Comparison of ENCODE assay signal across 1 cellular context in the genomic region with DNA sequence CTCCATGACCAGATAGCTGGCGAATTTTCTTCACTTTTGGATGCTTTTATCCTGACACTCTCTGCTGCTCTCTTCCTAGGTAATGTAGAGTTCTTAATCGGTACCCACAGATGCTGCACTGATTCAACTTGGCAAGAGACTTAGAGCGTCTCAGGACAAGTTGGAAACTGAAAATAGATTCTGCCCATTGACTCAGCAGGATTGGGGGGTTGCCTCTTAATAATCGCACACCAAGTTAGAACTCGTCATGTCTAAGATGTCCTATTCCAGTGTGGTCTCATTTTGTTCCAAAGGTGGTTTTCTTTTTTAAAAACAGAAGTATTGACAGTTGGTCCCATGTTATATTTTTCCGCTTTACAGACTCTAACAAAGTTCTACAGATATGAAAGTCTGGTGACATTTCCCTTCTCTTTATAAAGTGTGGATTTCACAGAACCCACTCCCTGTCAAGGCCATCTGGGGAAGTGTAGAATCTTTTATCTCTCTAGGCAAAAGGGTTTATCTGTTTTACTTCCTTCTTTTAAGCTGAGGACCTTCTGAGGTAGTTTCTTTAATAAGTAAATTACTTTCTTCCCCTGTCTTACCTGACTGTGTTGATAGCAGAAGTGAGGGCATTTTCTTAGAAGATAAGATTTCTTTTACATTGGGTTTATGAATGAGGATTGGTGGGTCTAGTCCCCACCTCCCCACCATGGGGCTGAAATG.
TF ChIP-seq lines count a peak whose summit lies in the region.

No MANE protein-coding gene starts in this region.

TF ChIP-seq in K562, 482 proteins besides CTCF, POLR2A, EP300 and RAD21 (continued from another document):
- TF ChIP-seq, protein P1, sequence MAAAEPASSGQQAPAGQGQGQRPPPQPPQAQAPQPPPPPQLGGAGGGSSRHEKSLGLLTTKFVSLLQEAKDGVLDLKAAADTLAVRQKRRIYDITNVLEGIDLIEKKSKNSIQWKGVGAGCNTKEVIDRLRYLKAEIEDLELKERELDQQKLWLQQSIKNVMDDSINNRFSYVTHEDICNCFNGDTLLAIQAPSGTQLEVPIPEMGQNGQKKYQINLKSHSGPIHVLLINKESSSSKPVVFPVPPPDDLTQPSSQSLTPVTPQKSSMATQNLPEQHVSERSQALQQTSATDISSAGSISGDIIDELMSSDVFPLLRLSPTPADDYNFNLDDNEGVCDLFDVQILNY (CRISPR knock-in tag; IDR thresholded peaks at IDR 0.05), result no peak
- TF ChIP-seq MCM3 (IDR thresholded peaks at IDR 0.05) (no peak), YBX1 (IDR thresholded peaks at IDR 0.05) (no peak), NFE2L1 (tag; IDR thresholded peaks at IDR 0.05; ENCODE audit: borderline replicate concordance, low read depth) (no peak), BACH1 (tag; IDR thresholded peaks at IDR 0.05) (no peak), POLR2AphosphoS5 (IDR thresholded peaks at IDR 0.05; ENCODE audit: control insufficient read depth, insufficient read depth, low read depth, low read length) (no peak), SLC30A9 (CRISPR knock-in tag; IDR thresholded peaks at IDR 0.05) (no peak), ELF2 (CRISPR knock-in tag; IDR thresholded peaks at IDR 0.05) (0 out of 2 replicates have a peak, but pooled peaks have one; percentile 31), PTRF (tag; IDR thresholded peaks at IDR 0.05) (no peak), TCFL5 (CRISPR knock-in tag; conservative IDR thresholded peaks at IDR 0.05) (no peak), NFE2 (IDR thresholded peaks at IDR 0.05; ENCODE audit: low read depth) (peak; percentile 36; the same call in 1 of the 2 replicates), ZNF431 (CRISPR knock-in tag; IDR thresholded peaks at IDR 0.05) (no peak), HNRNPH1 (optimal IDR thresholded peaks at IDR 0.05; ENCODE audit: low read depth, low read length) (no peak), NUFIP1 (IDR thresholded peaks at IDR 0.05; ENCODE audit: partially characterized antibody) (no peak), MEIS2 (IDR thresholded peaks at IDR 0.05; ENCODE audit: partially characterized antibody) (no peak), ARID1B (IDR thresholded peaks at IDR 0.05) (peak; percentile 74), ZNF644 (tag; IDR thresholded peaks at IDR 0.05; ENCODE audit: low read depth) (no peak), ZC3H4 (CRISPR knock-in tag; IDR thresholded peaks at IDR 0.05; ENCODE audit: borderline replicate concordance) (no peak), PTTG1 (tag; IDR thresholded peaks at IDR 0.05; ENCODE audit: low read depth) (no peak), NCOA4 (IDR thresholded peaks at IDR 0.05; ENCODE audit: partially characterized antibody) (no peak), ZNF77 (CRISPR knock-in tag; IDR thresholded peaks at IDR 0.05) (no peak), KDM5B (IDR thresholded peaks at IDR 0.05; ENCODE audit: insufficient replicate concordance, low read depth, low read length) (no peak), ZBTB1 (CRISPR knock-in tag; IDR thresholded peaks at IDR 0.05; ENCODE audit: borderline replicate concordance, low read depth) (no peak), MCM7 (IDR thresholded peaks at IDR 0.05) (no peak), ATF1 (CRISPR knock-in tag; IDR thresholded peaks at IDR 0.05) (no peak), ATF1 (tag; IDR thresholded peaks at IDR 0.05) (0 out of 2 replicates have a peak, but pooled peaks have one; percentile 15), HOXB6 (CRISPR knock-in tag; IDR thresholded peaks at IDR 0.05; ENCODE audit: borderline replicate concordance) (no peak), CXXC5 (CRISPR knock-in tag; IDR thresholded peaks at IDR 0.05) (peak; percentile 31; the same call in 1 of the 2 replicates), SIRT6 (IDR thresholded peaks at IDR 0.05; ENCODE audit: low read depth, low read length) (no peak), ETV6 (IDR thresholded peaks at IDR 0.05; ENCODE audit: borderline replicate concordance in 1 of 2, low read depth in 2 of 2, low read length in 1 of 2) (peak in 1 of 2 experiments; percentile 66; a peak in 2 of 4 replicates), ETV6 (CRISPR knock-in tag; IDR thresholded peaks at IDR 0.05; ENCODE audit: borderline replicate concordance) (no peak), TEAD4 (IDR thresholded peaks at IDR 0.05; ENCODE audit: low read length) (peak; percentile 73), TEAD4 (CRISPR knock-in tag; IDR thresholded peaks at IDR 0.05; ENCODE audit: borderline replicate concordance) (no peak), CBX3 (IDR thresholded peaks at IDR 0.05; ENCODE audit: borderline replicate concordance in 1 of 2, low read length in 2 of 2) (no peak), STAT5B (CRISPR knock-in tag; IDR thresholded peaks at IDR 0.05) (no peak), ZNF23 (CRISPR knock-in tag; IDR thresholded peaks at IDR 0.05) (no peak), NCOA6 (IDR thresholded peaks at IDR 0.05) (no peak), ATF7 (IDR thresholded peaks at IDR 0.05) (0 out of 2 replicates have a peak, but pooled peaks have one; percentile 23), CBFA2T2 (conservative IDR thresholded peaks at IDR 0.05) (peak; percentile 45), ZNF766 (CRISPR knock-in tag; conservative IDR thresholded peaks at IDR 0.05) (peak; percentile 34; the same call in 1 of the 2 replicates)
- TF ChIP-seq, protein P2, sequence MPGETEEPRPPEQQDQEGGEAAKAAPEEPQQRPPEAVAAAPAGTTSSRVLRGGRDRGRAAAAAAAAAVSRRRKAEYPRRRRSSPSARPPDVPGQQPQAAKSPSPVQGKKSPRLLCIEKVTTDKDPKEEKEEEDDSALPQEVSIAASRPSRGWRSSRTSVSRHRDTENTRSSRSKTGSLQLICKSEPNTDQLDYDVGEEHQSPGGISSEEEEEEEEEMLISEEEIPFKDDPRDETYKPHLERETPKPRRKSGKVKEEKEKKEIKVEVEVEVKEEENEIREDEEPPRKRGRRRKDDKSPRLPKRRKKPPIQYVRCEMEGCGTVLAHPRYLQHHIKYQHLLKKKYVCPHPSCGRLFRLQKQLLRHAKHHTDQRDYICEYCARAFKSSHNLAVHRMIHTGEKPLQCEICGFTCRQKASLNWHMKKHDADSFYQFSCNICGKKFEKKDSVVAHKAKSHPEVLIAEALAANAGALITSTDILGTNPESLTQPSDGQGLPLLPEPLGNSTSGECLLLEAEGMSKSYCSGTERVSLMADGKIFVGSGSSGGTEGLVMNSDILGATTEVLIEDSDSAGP (CRISPR knock-in tag; IDR thresholded peaks at IDR 0.05), result no peak
- TF ChIP-seq, protein P3, sequence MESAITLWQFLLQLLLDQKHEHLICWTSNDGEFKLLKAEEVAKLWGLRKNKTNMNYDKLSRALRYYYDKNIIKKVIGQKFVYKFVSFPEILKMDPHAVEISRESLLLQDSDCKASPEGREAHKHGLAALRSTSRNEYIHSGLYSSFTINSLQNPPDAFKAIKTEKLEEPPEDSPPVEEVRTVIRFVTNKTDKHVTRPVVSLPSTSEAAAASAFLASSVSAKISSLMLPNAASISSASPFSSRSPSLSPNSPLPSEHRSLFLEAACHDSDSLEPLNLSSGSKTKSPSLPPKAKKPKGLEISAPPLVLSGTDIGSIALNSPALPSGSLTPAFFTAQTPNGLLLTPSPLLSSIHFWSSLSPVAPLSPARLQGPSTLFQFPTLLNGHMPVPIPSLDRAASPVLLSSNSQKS (CRISPR knock-in tag; IDR thresholded peaks at IDR 0.05), result no peak
- TF ChIP-seq, protein P4, sequence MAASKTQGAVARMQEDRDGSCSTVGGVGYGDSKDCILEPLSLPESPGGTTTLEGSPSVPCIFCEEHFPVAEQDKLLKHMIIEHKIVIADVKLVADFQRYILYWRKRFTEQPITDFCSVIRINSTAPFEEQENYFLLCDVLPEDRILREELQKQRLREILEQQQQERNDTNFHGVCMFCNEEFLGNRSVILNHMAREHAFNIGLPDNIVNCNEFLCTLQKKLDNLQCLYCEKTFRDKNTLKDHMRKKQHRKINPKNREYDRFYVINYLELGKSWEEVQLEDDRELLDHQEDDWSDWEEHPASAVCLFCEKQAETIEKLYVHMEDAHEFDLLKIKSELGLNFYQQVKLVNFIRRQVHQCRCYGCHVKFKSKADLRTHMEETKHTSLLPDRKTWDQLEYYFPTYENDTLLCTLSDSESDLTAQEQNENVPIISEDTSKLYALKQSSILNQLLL (CRISPR knock-in tag; IDR thresholded peaks at IDR 0.05; ENCODE audit: borderline replicate concordance), result no peak
- TF ChIP-seq, protein P5, sequence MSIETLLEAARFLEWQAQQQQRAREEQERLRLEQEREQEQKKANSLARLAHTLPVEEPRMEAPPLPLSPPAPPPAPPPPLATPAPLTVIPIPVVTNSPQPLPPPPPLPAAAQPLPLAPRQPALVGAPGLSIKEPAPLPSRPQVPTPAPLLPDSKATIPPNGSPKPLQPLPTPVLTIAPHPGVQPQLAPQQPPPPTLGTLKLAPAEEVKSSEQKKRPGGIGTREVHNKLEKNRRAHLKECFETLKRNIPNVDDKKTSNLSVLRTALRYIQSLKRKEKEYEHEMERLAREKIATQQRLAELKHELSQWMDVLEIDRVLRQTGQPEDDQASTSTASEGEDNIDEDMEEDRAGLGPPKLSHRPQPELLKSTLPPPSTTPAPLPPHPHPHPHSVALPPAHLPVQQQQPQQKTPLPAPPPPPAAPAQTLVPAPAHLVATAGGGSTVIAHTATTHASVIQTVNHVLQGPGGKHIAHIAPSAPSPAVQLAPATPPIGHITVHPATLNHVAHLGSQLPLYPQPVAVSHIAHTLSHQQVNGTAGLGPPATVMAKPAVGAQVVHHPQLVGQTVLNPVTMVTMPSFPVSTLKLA (conservative IDR thresholded peaks at IDR 0.05), result 0 out of 4 replicates have a peak, but pooled peaks of 1 of the 2 experiments have one; percentile 11
- TF ChIP-seq, protein P6, sequence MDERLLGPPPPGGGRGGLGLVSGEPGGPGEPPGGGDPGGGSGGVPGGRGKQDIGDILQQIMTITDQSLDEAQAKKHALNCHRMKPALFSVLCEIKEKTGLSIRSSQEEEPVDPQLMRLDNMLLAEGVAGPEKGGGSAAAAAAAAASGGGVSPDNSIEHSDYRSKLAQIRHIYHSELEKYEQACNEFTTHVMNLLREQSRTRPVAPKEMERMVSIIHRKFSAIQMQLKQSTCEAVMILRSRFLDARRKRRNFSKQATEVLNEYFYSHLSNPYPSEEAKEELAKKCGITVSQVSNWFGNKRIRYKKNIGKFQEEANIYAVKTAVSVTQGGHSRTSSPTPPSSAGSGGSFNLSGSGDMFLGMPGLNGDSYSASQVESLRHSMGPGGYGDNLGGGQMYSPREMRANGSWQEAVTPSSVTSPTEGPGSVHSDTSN (CRISPR knock-in tag; IDR thresholded peaks at IDR 0.05; ENCODE audit: low read depth), result no peak
- TF ChIP-seq, protein P6 (tag; conservative IDR thresholded peaks at IDR 0.05; ENCODE audit: low read depth), result no peak
- TF ChIP-seq, protein P7, sequence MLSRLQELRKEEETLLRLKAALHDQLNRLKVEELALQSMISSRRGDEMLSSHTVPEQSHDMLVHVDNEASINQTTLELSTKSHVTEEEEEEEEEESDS (CRISPR knock-in tag; IDR thresholded peaks at IDR 0.05), result no peak
- TF ChIP-seq, protein P8, sequence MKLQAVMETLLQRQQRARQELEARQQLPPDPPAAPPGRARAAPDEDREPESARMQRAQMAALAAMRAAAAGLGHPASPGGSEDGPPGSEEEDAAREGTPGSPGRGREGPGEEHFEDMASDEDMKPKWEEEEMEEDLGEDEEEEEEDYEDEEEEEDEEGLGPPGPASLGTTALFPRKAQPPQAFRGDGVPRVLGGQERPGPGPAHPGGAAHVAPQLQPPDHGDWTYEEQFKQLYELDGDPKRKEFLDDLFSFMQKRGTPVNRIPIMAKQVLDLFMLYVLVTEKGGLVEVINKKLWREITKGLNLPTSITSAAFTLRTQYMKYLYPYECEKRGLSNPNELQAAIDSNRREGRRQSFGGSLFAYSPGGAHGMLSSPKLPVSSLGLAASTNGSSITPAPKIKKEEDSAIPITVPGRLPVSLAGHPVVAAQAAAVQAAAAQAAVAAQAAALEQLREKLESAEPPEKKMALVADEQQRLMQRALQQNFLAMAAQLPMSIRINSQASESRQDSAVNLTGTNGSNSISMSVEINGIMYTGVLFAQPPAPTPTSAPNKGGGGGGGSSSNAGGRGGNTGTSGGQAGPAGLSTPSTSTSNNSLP (IDR thresholded peaks at IDR 0.05; ENCODE audit: borderline replicate concordance, low read depth, low read length), result peak; percentile 23; the same call in 1 of the 2 replicates
- TF ChIP-seq, protein P9, sequence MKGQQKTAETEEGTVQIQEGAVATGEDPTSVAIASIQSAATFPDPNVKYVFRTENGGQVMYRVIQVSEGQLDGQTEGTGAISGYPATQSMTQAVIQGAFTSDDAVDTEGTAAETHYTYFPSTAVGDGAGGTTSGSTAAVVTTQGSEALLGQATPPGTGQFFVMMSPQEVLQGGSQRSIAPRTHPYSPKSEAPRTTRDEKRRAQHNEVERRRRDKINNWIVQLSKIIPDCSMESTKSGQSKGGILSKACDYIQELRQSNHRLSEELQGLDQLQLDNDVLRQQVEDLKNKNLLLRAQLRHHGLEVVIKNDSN (CRISPR knock-in tag; IDR thresholded peaks at IDR 0.05), result no peak
TF ChIP-seq in K562: peak in this region for 30.
